37 cellular contexts compared by ENCODE assay signal in genomic region chr5:54873696-54874095, GRCh38.
DNase-seq lines count a peak whose midpoint lies in the region; ATAC-seq, FAIRE-seq and TF ChIP-seq lines count a peak whose summit lies in the region.
"Had no signal": no experiment of that assay in that cellular context is flagged by ENCODE, and none has a peak within 500 bp of the region (broad histone marks: within the 10 kb centered on the region; RNA-seq: fewer than 3 reads in every experiment).

No MANE protein-coding gene starts in this region.

- POLR2A ChIA-PET in MCF 10A (lab: Yijun Ruan, JAX), result interaction anchor here (0.7 to 1.4 kb wide), 5 partner anchors 11 to 285 kb away, joined by 3 to 6 read pairs (median 3); no protein-coding TSS in a partner anchor
- POLR2A ChIA-PET in naive thymus-derived CD8-positive, alpha-beta T cell (lab: Charles Lee), result no interaction called here

- TF ChIP-seq POLR2A in GM12891 (IDR thresholded peaks at IDR 0.05; ENCODE audit: low read depth, low read length), result no peak

- no peaks in the 10 kb centered on the region for H3K36me3 Mint-ChIP-seq in MCF 10A (ENCODE audit: insufficient read depth, unreplicated experiment)
- no peaks in the 10 kb centered on the region for H3K36me3 Mint-ChIP-seq in naive thymus-derived CD8-positive, alpha-beta T cell
- H3K36me3 Mint-ChIP-seq: CD14-positive monocyte, mesothelial cell of epicardium, naive B cell had no signal

- no peak for FAIRE-seq in GM12891 (lab: Jason Lieb, UNC)
- FAIRE-seq: D721Med, GM18507, GM19239, HTR-8/SVneo, K562, keratinocyte had no signal

- no peaks in the 10 kb centered on the region for H3K9me3 Mint-ChIP-seq in MCF 10A (ENCODE audit: unreplicated experiment)
- no peaks in the 10 kb centered on the region for H3K9me3 Mint-ChIP-seq in naive thymus-derived CD8-positive, alpha-beta T cell
- H3K9me3 Mint-ChIP-seq: activated T-helper 1 cell treated with anti-CD3 and anti-CD28 coated beads, Interleukin-12 subunit alpha, Interleukin-12 subunit beta, Interleukin-2, Interleukin-4 antibody, amounts not matched to agents 30 ng/mL and 10 ng/mL and 1 ng/mL, durations not matched to agents 14 hours and 24 hours and 36 hours; mesothelial cell of epicardium had no signal

- H3K9ac ChIP-seq in mammary epithelial cell (ENCODE audit: insufficient read depth, low read length), result no peak overlapping the region

- peak; percentile 43 for DNase-seq in MCF 10A (ENCODE audit: unreplicated experiment)
- DNase-seq in mammary epithelial cell, result no peak
- DNase-seq in dermis blood vessel endothelial cell, result peak; percentile 59
- DNase-seq in iris pigment epithelial cell (ENCODE audit: low read depth), result peak; percentile 21
- DNase-seq in NCI-H1092 treated with DMSO at 0.1 percent for 48 hours (lab: John Stamatoyannopoulos, UW), result no peak
- DNase-seq in naive thymus-derived CD8-positive, alpha-beta T cell, result no peak
- DNase-seq in activated T-cell treated with anti-CD3 and anti-CD28 coated beads for 4 hours, result no peak
- no peak for DNase-seq in GM12891 (ENCODE audit: insufficient read length, low spot score)
- DNase-seq: activated CD4-positive, alpha-beta T cell treated with anti-CD3 and anti-CD28 coated beads, Interleukin-2, amount 50 U/mL, for 4 hours; activated naive CD4-positive, alpha-beta T cell treated with Interleukin-2 at 50 U/mL for 16 hours; brain microvascular endothelial cell; H7; head of caudate nucleus; left ventricle myocardium inferior; MM.1S; naive B cell; NCI-H2029; NCI-H2227 treated with DMSO at 0.1 percent for 48 hours; nucleus accumbens; sigmoid colon; stimulated activated CD4-positive, alpha-beta T cell treated with anti-CD3 and anti-CD28 coated beads, Interleukin-4, amount 100 ng/mL, for 1 hour; T-helper 2 cell; tibial artery had no signal

- intact Hi-C loops in MCF 10A (cut with micrococcal nuclease) (no loop called here), mammary epithelial cell (cut with micrococcal nuclease) (no loop called here)

- ATAC-seq in naive thymus-derived CD8-positive, alpha-beta T cell, result no peak
- ATAC-seq: activated CD4-positive, CD25-positive, alpha-beta regulatory T cell treated with anti-CD3 and anti-CD28 coated beads, Interleukin-2, amount 50 U/mL, for 24 hours; K562; PC-3; Right ventricle myocardium inferior had no signal

- no peak overlapping the region for H3K27ac ChIP-seq in mammary epithelial cell (ENCODE audit: insufficient read depth, low read depth, low read length)
- H3K27ac ChIP-seq: 22Rv1, brain microvascular endothelial cell, left ventricle myocardium inferior, prostate gland, sigmoid colon, tibial artery had no signal

- H3K9me3 ChIP-seq in mammary epithelial cell (replicated peaks; ENCODE audit: insufficient read depth, low read length), result no peaks in the 10 kb centered on the region
- H3K9me3 ChIP-seq: left ventricle myocardium inferior, prostate gland, sigmoid colon, tibial artery had no signal

- H3K36me3 ChIP-seq in mammary epithelial cell (ENCODE audit: insufficient read depth, low read length), result no peaks in the 10 kb centered on the region
- H3K36me3 ChIP-seq: brain microvascular endothelial cell, left ventricle myocardium inferior, prostate gland, sigmoid colon, tibial artery had no signal

- H3K79me2 ChIP-seq in mammary epithelial cell (ENCODE audit: insufficient read depth, low read length), result no peaks in the 10 kb centered on the region

- peak overlapping the region; percentile 61 for H3K4me3 Mint-ChIP-seq in MCF 10A (ENCODE audit: unreplicated experiment)
- no peak overlapping the region for H3K4me3 Mint-ChIP-seq in naive thymus-derived CD8-positive, alpha-beta T cell
- H3K4me3 Mint-ChIP-seq: activated T-helper 1 cell treated with anti-CD3 and anti-CD28 coated beads, Interleukin-12 subunit alpha, Interleukin-12 subunit beta, Interleukin-2, Interleukin-4 antibody, amounts not matched to agents 30 ng/mL and 10 ng/mL and 1 ng/mL, durations not matched to agents 14 hours and 24 hours and 36 hours; mesothelial cell of epicardium; naive B cell had no signal

- no peaks in the 10 kb centered on the region for H3K4me1 ChIP-seq in mammary epithelial cell (ENCODE audit: insufficient read depth, low read length)
- H3K4me1 ChIP-seq: prostate gland, sigmoid colon had no signal

- in situ Hi-C loops in mammary epithelial cell (cut with MboI; ENCODE audit: low sequenced_read_pairs in 2 of 2), result loop anchor here (25.0 kb wide), 1 partner anchor 611 kb away; no protein-coding TSS in a partner anchor

- H3K27me3 ChIP-seq in mammary epithelial cell (ENCODE audit: insufficient read depth, low read length), result peaks cover 3% of the 10 kb centered on the region
- H3K27me3 ChIP-seq: sigmoid colon, tibial artery had no signal

- CTCF ChIA-PET in MCF 10A (lab: Yijun Ruan, JAX), result interaction anchor here (0.6 to 4.7 kb wide), 15 partner anchors 8 to 444 kb away, joined by 3 to 33 read pairs (median 3); partner anchors contain the start of gene SNX18
- CTCF ChIA-PET in mammary epithelial cell (lab: Charles Lee; ENCODE audit: low non-redundant PET), result no interaction called here

- no peak overlapping the region for H3K4me3 ChIP-seq in mammary epithelial cell (replicated peaks in 1 of 3; ENCODE audit: insufficient read depth in 1 of 3, low read depth in 2 of 3, low read length in 3 of 3)
- H3K4me3 ChIP-seq: K562, left ventricle myocardium inferior, prostate gland, sigmoid colon, tibial artery had no signal

- no peak overlapping the region for H2AFZ ChIP-seq in mammary epithelial cell (ENCODE audit: low read depth, low read length)

- dilution Hi-C loops in mammary epithelial cell (cut with HindIII; ENCODE audit: low sequenced_read_pairs), result no loop called here

- H3K27me3 Mint-ChIP-seq in MCF 10A (ENCODE audit: insufficient read depth, unreplicated experiment), result no peaks in the 10 kb centered on the region
- peaks cover 0 to 8% (median 4%) of the 10 kb centered on the region in 5 donors for H3K27me3 Mint-ChIP-seq in naive thymus-derived CD8-positive, alpha-beta T cell

- peaks cover 28% of the 10 kb centered on the region for H3K4me1 Mint-ChIP-seq in MCF 10A (ENCODE audit: insufficient read depth, unreplicated experiment)
- H3K4me1 Mint-ChIP-seq in naive thymus-derived CD8-positive, alpha-beta T cell, result peaks cover 0 to 6% (median 0%) of the 10 kb centered on the region in 4 donors

- no peaks in the 10 kb centered on the region for H4K20me1 ChIP-seq in mammary epithelial cell (ENCODE audit: insufficient read depth, low read length)

- 37% methylated on average over 2 of the region's 2 CpGs for WGBS in mammary epithelial cell (ENCODE audit: low coverage, missing lambda C conversion rate)

- TF ChIP-seq CTCF in MCF 10A (IDR thresholded peaks at IDR 0.05; ENCODE audit: unreplicated experiment) (no peak), mammary epithelial cell (conservative IDR thresholded peaks at IDR 0.05 in 1 of 2, IDR thresholded peaks at IDR 0.05 in 1 of 2; ENCODE audit: extremely low read depth in 1 of 2, insufficient read depth in 1 of 2, low read depth in 1 of 2, low read length in 2 of 2) (no peak)

- H3K27ac Mint-ChIP-seq in MCF 10A (ENCODE audit: low read depth, unreplicated experiment), result peak overlapping the region; percentile 83
- H3K27ac Mint-ChIP-seq in naive thymus-derived CD8-positive, alpha-beta T cell, result no peak overlapping the region
- H3K27ac Mint-ChIP-seq: activated T-helper 1 cell treated with anti-CD3 and anti-CD28 coated beads, Interleukin-12 subunit alpha, Interleukin-12 subunit beta, Interleukin-2, Interleukin-4 antibody, amounts not matched to agents 30 ng/mL and 10 ng/mL and 1 ng/mL, durations not matched to agents 14 hours and 24 hours and 36 hours; naive B cell had no signal

- no peak overlapping the region for H3K4me2 ChIP-seq in mammary epithelial cell (ENCODE audit: insufficient read depth, low read depth, low read length)

- no TSS peak for BruUV-seq in MCF 10A (replicated peaks; lab: Mats Ljungman, UMichigan)
- BruUV-seq in mammary epithelial cell (replicated peaks; lab: Mats Ljungman, UMichigan), result no TSS peak

TF ChIP-seq in GM12891, 5 proteins besides CTCF, POLR2A, EP300 and RAD21:
- TF ChIP-seq TAF1 (IDR thresholded peaks at IDR 0.05; ENCODE audit: low read depth, low read length), result no peak
- no peak for TF ChIP-seq PAX5 (IDR thresholded peaks at IDR 0.05; ENCODE audit: insufficient read depth, low read length, severe bottlenecking)
- TF ChIP-seq POLR2AphosphoS5 (IDR thresholded peaks at IDR 0.05; ENCODE audit: low read depth, low read length), result no peak
- no peak for TF ChIP-seq POU2F2 (IDR thresholded peaks at IDR 0.05; ENCODE audit: low read depth, low read length)
- TF ChIP-seq SPI1 (IDR thresholded peaks at IDR 0.05; ENCODE audit: low read depth, low read length), result no peak

Comparison
In these comparisons a context has a peak if more than half of its experiments do, and no peak if none do; other contexts are left out.
1. DNase-seq: peak in MCF 10A (single experiment), dermis blood vessel endothelial cell (single experiment) and iris pigment epithelial cell (single experiment); none in mammary epithelial cell (single experiment), NCI-H1092 treated with DMSO at 0.1 percent for 48 hours (single experiment), naive thymus-derived CD8-positive, alpha-beta T cell (0 of 10), activated T-cell treated with anti-CD3 and anti-CD28 coated beads for 4 hours (single experiment) and GM12891 (single experiment).